Comparison of ENCODE assay signal across 21 cellular contexts in the genomic region with DNA sequence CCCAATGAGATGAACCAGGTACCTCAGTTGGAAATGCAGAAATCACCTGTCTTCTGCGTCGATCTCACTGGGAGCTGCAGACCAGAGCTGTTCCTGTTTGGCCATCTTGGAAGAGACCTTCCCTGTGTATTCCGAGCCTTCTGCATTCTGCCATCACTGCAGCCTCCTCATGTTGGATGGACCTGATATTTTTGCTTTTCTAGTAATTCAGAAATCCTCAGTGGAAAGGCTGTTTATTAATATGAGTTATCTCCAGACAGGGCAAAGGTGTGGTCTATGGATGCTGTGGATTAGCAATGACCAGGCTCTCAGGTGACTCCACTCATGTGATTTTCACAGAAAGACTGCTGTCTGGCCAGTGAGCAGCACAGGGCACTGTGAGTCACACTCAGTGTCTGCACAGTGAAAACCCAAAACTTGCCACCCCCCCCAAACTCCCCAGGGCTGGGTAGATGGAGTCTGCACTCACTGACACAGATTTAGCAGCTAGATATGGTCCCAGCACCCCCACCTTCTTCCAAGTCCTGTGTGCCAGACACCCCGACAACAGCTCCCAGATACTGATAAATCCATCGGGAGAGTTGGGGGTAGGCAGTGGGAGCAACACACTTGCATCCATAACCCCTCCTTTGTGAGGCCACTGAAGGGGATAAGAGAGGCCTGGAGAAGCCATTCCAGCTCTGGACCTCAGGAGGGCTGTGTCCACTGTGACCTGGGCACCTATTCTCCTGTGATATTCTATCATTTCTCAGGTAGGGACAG.
"Had no signal": no experiment of that assay in that cellular context is flagged by ENCODE, and none has a peak within 500 bp of the region (broad histone marks: within the 10 kb centered on the region; RNA-seq: fewer than 3 reads in every experiment).

No MANE protein-coding gene starts in this region.

- H3K27me3 ChIP-seq: adrenal gland, ascending aorta, ovary had no signal

- H3K4me1 Mint-ChIP-seq: activated T-helper 17 cell treated with anti-CD3 and anti-CD28 coated beads, Interleukin-2, amount 50 U/mL, for 72 hours; stimulated activated effector memory CD8-positive, alpha-beta T cell treated with anti-CD3 and anti-CD28 coated beads, Interleukin-12 subunit alpha, Interleukin-12 subunit beta, amount 100 ng/mL, for 72 hours had no signal

- H3K9me3 Mint-ChIP-seq: activated T-helper 17 cell treated with anti-CD3 and anti-CD28 coated beads, Interleukin-2, amount 50 U/mL, for 72 hours; stimulated activated effector memory CD8-positive, alpha-beta T cell treated with anti-CD3 and anti-CD28 coated beads, Interleukin-12 subunit alpha, Interleukin-12 subunit beta, amount 100 ng/mL, for 72 hours had no signal

- H3K9me3 ChIP-seq: adrenal gland, ascending aorta, gastrocnemius medialis, left ventricle myocardium inferior, ovary, transverse colon had no signal

- H3K4me3 Mint-ChIP-seq: activated naive CD8-positive, alpha-beta T cell; activated T-helper 17 cell treated with anti-CD3 and anti-CD28 coated beads, Interleukin-2, amount 50 U/mL, for 72 hours; naive thymus-derived CD8-positive, alpha-beta T cell; stimulated activated effector memory CD8-positive, alpha-beta T cell treated with anti-CD3 and anti-CD28 coated beads, Interleukin-12 subunit alpha, Interleukin-12 subunit beta, amount 100 ng/mL, for 72 hours had no signal

- H3K4me3 ChIP-seq: adrenal gland, ascending aorta, gastrocnemius medialis, left ventricle myocardium inferior, ovary, transverse colon had no signal

- H3K36me3 Mint-ChIP-seq: activated naive CD8-positive, alpha-beta T cell; stimulated activated effector memory CD8-positive, alpha-beta T cell treated with anti-CD3 and anti-CD28 coated beads, Interleukin-12 subunit alpha, Interleukin-12 subunit beta, amount 100 ng/mL, for 72 hours had no signal

- DNase-seq: activated naive CD4-positive, alpha-beta T cell; activated T-cell treated with anti-CD3 and anti-CD28 coated beads, Interleukin-2, amount 50 U/mL, for 1 hour; adrenal gland; brain microvascular endothelial cell; central memory CD4-positive, alpha-beta T cell; effector memory CD4-positive, alpha-beta T cell; gastrocnemius medialis; hypothalamus; left ventricle myocardium inferior; naive thymus-derived CD8-positive, alpha-beta T cell; ovary; right cardiac atrium; stimulated activated CD4-positive, alpha-beta T cell treated with anti-CD3 and anti-CD28 coated beads, Interleukin-1b, Interleukin-23, amount 100 ng/mL, for 48 hours; transverse colon had no signal

- H3K36me3 ChIP-seq: adrenal gland, ascending aorta, brain microvascular endothelial cell, gastrocnemius medialis, left ventricle myocardium inferior, ovary, transverse colon had no signal

- ATAC-seq: activated T-helper 17 cell treated with anti-CD3 and anti-CD28 coated beads, Interleukin-2, amount 50 U/mL, for 72 hours; gastrocnemius medialis; naive thymus-derived CD8-positive, alpha-beta T cell; right cardiac atrium; stimulated activated effector memory CD8-positive, alpha-beta T cell treated with anti-CD3 and anti-CD28 coated beads, Interleukin-12 subunit alpha, Interleukin-12 subunit beta, amount 100 ng/mL, for 72 hours had no signal

- H3K27ac Mint-ChIP-seq: activated naive CD8-positive, alpha-beta T cell; activated T-helper 17 cell treated with anti-CD3 and anti-CD28 coated beads, Interleukin-2, amount 50 U/mL, for 72 hours; naive thymus-derived CD8-positive, alpha-beta T cell; stimulated activated effector memory CD8-positive, alpha-beta T cell treated with anti-CD3 and anti-CD28 coated beads, Interleukin-12 subunit alpha, Interleukin-12 subunit beta, amount 100 ng/mL, for 72 hours had no signal

- FAIRE-seq: colon, TTC549, urothelium cell line had no signal

- H3K27ac ChIP-seq: adrenal gland, ascending aorta, brain microvascular endothelial cell, gastrocnemius medialis, left ventricle myocardium inferior, ovary, transverse colon had no signal
